Comparison of ENCODE assay signal across 8 cellular contexts in the genomic region with DNA sequence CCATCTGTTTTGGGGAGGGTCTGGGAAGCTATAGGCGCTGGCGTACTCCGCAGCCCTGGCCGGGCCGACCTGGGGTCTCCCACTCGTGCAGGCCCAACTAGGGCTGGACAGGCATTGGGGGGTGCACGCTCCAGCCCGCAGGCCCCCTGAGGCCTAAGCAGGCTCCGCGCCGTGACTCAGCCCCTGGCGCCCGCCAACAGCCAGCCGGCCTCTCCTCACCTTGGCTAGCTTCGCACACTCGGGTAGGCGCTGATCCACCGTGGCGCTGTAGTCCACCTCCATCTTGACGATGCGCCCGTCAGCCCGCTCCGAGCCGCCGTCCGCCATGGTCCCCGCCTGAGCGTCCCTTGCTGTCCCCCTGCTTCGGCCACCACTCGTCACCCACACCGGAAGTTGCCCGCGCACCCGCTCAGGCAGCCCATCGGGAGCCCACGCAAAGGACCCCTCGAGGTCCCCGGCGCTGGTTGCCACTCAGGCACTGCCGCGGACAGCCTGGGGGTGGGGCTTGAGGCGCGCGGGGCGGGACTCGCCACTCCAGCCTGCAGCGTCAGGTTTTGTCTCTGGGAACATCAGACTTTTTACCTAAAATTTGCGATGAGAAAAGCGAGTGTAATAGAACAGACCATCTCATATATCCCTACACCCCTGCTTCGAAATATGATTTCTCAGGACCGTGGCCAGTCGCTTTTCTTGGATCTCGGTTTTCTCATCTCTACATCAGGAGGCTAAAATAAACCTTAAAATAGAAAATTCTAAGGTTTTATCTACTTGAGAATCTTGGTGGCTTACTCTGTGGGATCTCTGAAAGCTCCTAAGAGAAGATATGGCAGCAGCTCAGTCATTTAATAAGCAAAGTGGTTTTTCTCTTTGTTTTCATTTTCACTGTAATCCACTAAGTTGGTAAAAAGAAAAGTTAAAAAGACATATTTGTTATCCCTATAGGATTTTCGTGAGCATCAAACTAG.
A peak's percentile ranks its signal among the peaks of the same experiment; 100 is the strongest.
DNase-seq lines count a peak whose midpoint lies in the region; ATAC-seq and TF ChIP-seq lines count a peak whose summit lies in the region.

A gene (minus strand): TSS at position 385 of the 965 bp plus-strand sequence. CDS start 58 bp downstream, at position 327.

- in situ Hi-C loops in GM18951 (cut with MboI; ENCODE audit: low sequenced_read_pairs, unreplicated experiment), result no loop called here

- peak; percentile 93 for TF ChIP-seq POLR2A in GM18951 (IDR thresholded peaks at IDR 0.05; ENCODE audit: extremely low read depth, insufficient read depth, insufficient read length)

- ATAC-seq in HG03159 (IDR thresholded peaks at IDR 0.05; ENCODE audit: unreplicated experiment), result peak; percentile 81

- TF ChIP-seq CTCF in AG09319 (IDR thresholded peaks at IDR 0.05; ENCODE audit: low read depth, low read length), result no peak

- DNase-seq in AG09319 (ENCODE audit: extremely low read depth, low read depth), result peak; percentile 76
- peak; percentile 76 for DNase-seq in NCI-H226
- DNase-seq in activated CD4-positive, CD25-positive, alpha-beta regulatory T cell (lab: John Stamatoyannopoulos, UW), result peak; percentile 87 to 93 (median 88)
- peak; percentile 90 for DNase-seq in central memory CD4-positive, alpha-beta T cell
- DNase-seq in islet precursor cell, result peak; percentile 98
- peak; percentile 92 to 96 (median 93) for DNase-seq in stimulated activated CD4-positive, alpha-beta T cell treated with anti-CD3 and anti-CD28 coated beads, Interleukin-12 subunit alpha, Interleukin-12 subunit beta, amount 100 ng/mL, for 48 hours (ENCODE audit: low read depth in 2 of 3, low spot score in 1 of 3)

Comparison
In these comparisons a context has a peak if more than half of its experiments do, and no peak if none do; other contexts are left out.
1. Peak in every context shown above with its lines: DNase-seq and ATAC-seq.